ENCODE assay signal across 8 cellular contexts in genomic region chr4:74364649-74365491, GRCh38. TPM values are rescaled to one million over a fixed set of nuclear protein-coding genes. Genes with fewer than 3 reads are reported as not detected.
DNase-seq lines count a peak whose midpoint lies in the region; ATAC-seq and TF ChIP-seq lines count a peak whose summit lies in the region.

A gene with protein sequence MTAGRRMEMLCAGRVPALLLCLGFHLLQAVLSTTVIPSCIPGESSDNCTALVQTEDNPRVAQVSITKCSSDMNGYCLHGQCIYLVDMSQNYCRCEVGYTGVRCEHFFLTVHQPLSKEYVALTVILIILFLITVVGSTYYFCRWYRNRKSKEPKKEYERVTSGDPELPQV (plus strand): TSS chr4:74365145. CDS start chr4:74365309, 164 bp downstream.

- no peaks in the 10 kb centered on the region for H4K20me1 ChIP-seq in H9 (ENCODE audit: control insufficient read depth, insufficient read depth, insufficient read length)

- peak within 1 kb of the TSS; percentile 80 for H3K4me2 ChIP-seq in H9 (ENCODE audit: insufficient read depth, insufficient read length, low read length)

- H3K36me3 ChIP-seq in lower lobe of right lung, result no peaks in the 10 kb centered on the region
- H3K36me3 ChIP-seq in subcutaneous abdominal adipose tissue (ENCODE audit: control insufficient read depth in 5 of 5, insufficient read depth in 5 of 5, low read length in 5 of 5), result no peaks in the 10 kb centered on the region

- H2AFZ ChIP-seq in H9 (ENCODE audit: low read length), result no peak within 1 kb of the TSS

- no peaks in the 10 kb centered on the region for H3K9me3 ChIP-seq in H9 (ENCODE audit: control insufficient read depth, low read depth, low read length)
- no peaks in the 10 kb centered on the region for H3K9me3 ChIP-seq in lower lobe of right lung
- no peaks in the 10 kb centered on the region for H3K9me3 ChIP-seq in subcutaneous abdominal adipose tissue (ENCODE audit: control insufficient read depth in 5 of 5, low read length in 5 of 5)

- intact Hi-C loops in dorsolateral prefrontal cortex (cut with DNase I), result no loop called here
- intact Hi-C loops in lower lobe of right lung (cut with DNase I), result no loop called here

- no peak within 1 kb of the TSS for H3K18ac ChIP-seq in H9 (ENCODE audit: insufficient read length, low read depth, low read length)

- H3K27ac Mint-ChIP-seq in H9, result no peak within 1 kb of the TSS

- H3T11ph ChIP-seq in H9 (ENCODE audit: low read length), result no peak within 1 kb of the TSS

- no peak within 1 kb of the TSS for H3K27ac ChIP-seq in H9 (ENCODE audit: insufficient read length, low read depth, low read length)
- H3K27ac ChIP-seq in dorsolateral prefrontal cortex, result no peak within 1 kb of the TSS
- H3K27ac ChIP-seq in lower lobe of right lung, result no peak within 1 kb of the TSS
- no peak within 1 kb of the TSS for H3K27ac ChIP-seq in subcutaneous abdominal adipose tissue (ENCODE audit: low read depth, low read length)

- H4K5ac ChIP-seq in H9 (ENCODE audit: insufficient read length, low read depth, low read length), result no peak within 1 kb of the TSS

- 0 out of 2 replicates have a peak, but pooled peaks cover 2% of the 10 kb centered on the region for H3K27me3 ChIP-seq in H9 (ENCODE audit: insufficient read depth, low read length)
- H3K27me3 ChIP-seq in dorsolateral prefrontal cortex, result peaks cover 0 to 52% (median 22%) of the 10 kb centered on the region in 45 donors
- peaks cover 17% of the 10 kb centered on the region for H3K27me3 ChIP-seq in lower lobe of right lung (ENCODE audit: low read depth)
- peaks cover 3 to 24% (median 9%) of the 10 kb centered on the region in 5 donors for H3K27me3 ChIP-seq in subcutaneous abdominal adipose tissue (ENCODE audit: control insufficient read depth in 5 of 5, insufficient read depth in 4 of 5, low read length in 5 of 5)

- H3K4me3 Mint-ChIP-seq in H9, result peak within 1 kb of the TSS; percentile 77 to 83

- no peak within 1 kb of the TSS for H2BK15ac ChIP-seq in H9 (ENCODE audit: low read depth, low read length)

- H3K79me1 ChIP-seq in H9 (ENCODE audit: insufficient read depth, low read depth, low read length, poor library complexity, severe bottlenecking), result no peaks in the 10 kb centered on the region

- peaks cover 8% of the 10 kb centered on the region for H3K23me2 ChIP-seq in H9 (ENCODE audit: insufficient read length, low read depth, low read length, poor library complexity, severe bottlenecking)

- no peak within 1 kb of the TSS for H3K23ac ChIP-seq in H9 (ENCODE audit: insufficient read length, low read depth, low read length)

- no CpG with 5 or more reads among the region's 40 CpGs for WGBS in H9 (ENCODE audit: extremely low coverage, insufficient read length, low lambda C conversion rate)

- peak; percentile 75 to 77 for ATAC-seq in lower lobe of right lung

- no peaks in the 10 kb centered on the region for H3K36me3 Mint-ChIP-seq in H9 (ENCODE audit: insufficient read depth in 1 of 3, low read depth in 3 of 3)

- peaks cover 10 to 11% of the 10 kb centered on the region in 2 experiments for H3K4me1 Mint-ChIP-seq in H9

- no peak within 1 kb of the TSS for H2BK5ac ChIP-seq in H9 (ENCODE audit: insufficient read length, low read length)

- no peak within 1 kb of the TSS for H2BK120ac ChIP-seq in H9 (ENCODE audit: low read depth, low read length, poor library complexity, severe bottlenecking)

- H2BK20ac ChIP-seq in H9 (ENCODE audit: low read depth, low read length, poor library complexity, severe bottlenecking), result no peak within 1 kb of the TSS

- no peak within 1 kb of the TSS for H3K56ac ChIP-seq in H9 (ENCODE audit: insufficient read length, low read depth, low read length)

- H4K91ac ChIP-seq in H9 (ENCODE audit: insufficient read length, low read depth, low read length), result no peak within 1 kb of the TSS

- H3K27me3 Mint-ChIP-seq in H9 (ENCODE audit: low read depth), result peaks cover 26% of the 10 kb centered on the region

- H3K4me3 ChIP-seq in dorsolateral prefrontal cortex (peak within 1 kb of the TSS in 57 of 59 donors; percentile 3 to 73 (median 47)), lower lobe of right lung (peak within 1 kb of the TSS; percentile 51), subcutaneous abdominal adipose tissue (ENCODE audit: low read depth in 1 of 5, low read length in 5 of 5) (peak within 1 kb of the TSS; percentile 43 to 60 (median 47))

- H3K79me2 ChIP-seq in H9 (ENCODE audit: insufficient read depth, low read length), result no peaks in the 10 kb centered on the region

- no peak within 1 kb of the TSS for H3K9ac ChIP-seq in H9 (ENCODE audit: extremely low read depth, insufficient read length, low read length)
- H3K9ac ChIP-seq in subcutaneous abdominal adipose tissue (ENCODE audit: low read length in 5 of 5), result no peak within 1 kb of the TSS

- no peak within 1 kb of the TSS for H3K14ac ChIP-seq in H9 (ENCODE audit: insufficient read depth, low read length)

- no peak within 1 kb of the TSS for H3K4ac ChIP-seq in H9 (ENCODE audit: low read depth, low read length)

- H3K9me3 Mint-ChIP-seq in H9, result no peaks in the 10 kb centered on the region

- H2BK12ac ChIP-seq in H9 (ENCODE audit: insufficient read length, low read depth, low read length), result no peak within 1 kb of the TSS

- H4K8ac ChIP-seq in H9 (replicated peaks; ENCODE audit: insufficient read length, low read depth, low read length), result no peak within 1 kb of the TSS

- DNase-seq in GM03348 (ENCODE audit: low spot score), result peak; percentile 46
- DNase-seq in H9, result peak; percentile 79
- DNase-seq in NCI-H748 (lab: John Stamatoyannopoulos, UW; ENCODE audit: unreplicated experiment), result peak; percentile 55
- no peak for DNase-seq in dorsolateral prefrontal cortex
- DNase-seq in lower lobe of right lung, result peak; percentile 63
- no peak for DNase-seq in NCI-H774 (lab: John Stamatoyannopoulos, UW)
- DNase-seq in NCI-H2171 treated with DMSO at 0.1 percent for 48 hours (lab: John Stamatoyannopoulos, UW), result no peak

- TF ChIP-seq CTCF in H9 (conservative IDR thresholded peaks at IDR 0.05) (no peak), dorsolateral prefrontal cortex (IDR thresholded peaks at IDR 0.05 in 54 of 56, conservative IDR thresholded peaks at IDR 0.05 in 2 of 56; ENCODE audit: low read depth in 1 of 56, partially characterized antibody in 56 of 56) (no peak), lower lobe of right lung (IDR thresholded peaks at IDR 0.05) (no peak)

- no peaks in the 10 kb centered on the region for H3K4me1 ChIP-seq in H9 (ENCODE audit: insufficient read depth, low read length)
- peaks cover 15% of the 10 kb centered on the region for H3K4me1 ChIP-seq in lower lobe of right lung
- peaks cover 0 to 15% (median 15%) of the 10 kb centered on the region in 5 donors for H3K4me1 ChIP-seq in subcutaneous abdominal adipose tissue (ENCODE audit: control insufficient read depth in 5 of 5, insufficient read depth in 5 of 5, low read length in 5 of 5)

- no peak within 1 kb of the TSS for H2AK5ac ChIP-seq in H9 (ENCODE audit: insufficient read length, low read length)

RNA-seq across cellular contexts. Expression of the gene that starts here (rescaled TPM):
- not detected in 2 replicates for total RNA-seq in H9 (2021)
- 1 to 10 TPM in 2 of 120 experiments, under 1 TPM in 26, not detected in 92; 0.06 to 1.4 (median 0.25) TPM for total RNA-seq in dorsolateral prefrontal cortex
- total RNA-seq in lower lobe of right lung, result 1.1 TPM

Comparison
In these comparisons a context has a peak if more than half of its experiments do, and no peak if none do; other contexts are left out.
1. Peak in DNase-seq and H3K4me2 ChIP-seq in H9; RNA of the gene not detected or under 1 TPM.
2. DNase-seq: peak in GM03348 (single experiment), NCI-H748 (single experiment) and lower lobe of right lung (single experiment); none in dorsolateral prefrontal cortex (0 of 10), NCI-H774 (single experiment) and NCI-H2171 treated with DMSO at 0.1 percent for 48 hours (single experiment).
3. Peak in every context shown above with its lines, with median percentiles within 50 percentile points of each other: H3K4me3 ChIP-seq.